1 cellular context compared by ENCODE assay signal in the genomic region with DNA sequence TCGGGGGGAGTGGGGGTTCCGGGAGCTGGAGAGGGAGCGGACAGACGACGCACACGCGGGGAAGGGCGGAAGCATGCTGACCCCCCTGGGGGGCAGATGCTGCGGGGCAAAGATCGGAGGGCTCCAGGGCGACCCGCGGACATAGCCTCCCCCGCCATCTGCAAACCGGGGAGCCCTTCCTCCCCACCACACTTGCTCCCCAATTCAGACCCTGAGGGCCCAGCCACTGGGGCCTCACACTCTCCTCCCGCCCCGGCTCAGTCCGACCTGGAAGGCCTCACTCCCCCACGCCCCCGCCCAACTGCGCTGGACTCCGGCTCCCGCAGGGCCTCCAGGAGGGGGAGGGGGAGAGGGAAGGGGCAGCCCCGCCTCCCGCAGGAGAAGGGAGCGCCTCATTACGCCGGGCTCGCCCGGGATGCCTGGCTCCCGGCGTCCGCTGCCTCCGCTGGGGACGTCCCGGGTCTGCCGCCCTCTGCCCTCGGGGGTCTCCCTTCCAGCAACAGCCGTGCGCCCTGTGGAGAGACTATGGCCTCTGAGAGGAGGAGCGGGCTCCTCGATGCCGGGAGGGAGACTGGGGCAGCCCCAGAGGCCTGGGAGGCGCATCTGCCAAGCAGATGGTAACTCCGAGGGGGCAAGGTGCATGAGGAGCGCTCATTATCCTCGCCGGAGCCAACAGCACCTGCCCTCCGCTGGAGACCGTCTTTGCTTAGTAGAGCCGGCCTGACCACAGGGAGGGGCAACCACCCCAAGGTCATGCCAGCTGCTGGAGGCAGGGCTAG.
TF ChIP-seq lines count a peak whose summit lies in the region.

No MANE protein-coding gene starts in this region.

TF ChIP-seq in IMR-90, 13 proteins besides CTCF, POLR2A, EP300 and RAD21:
- TF ChIP-seq CEBPB (IDR thresholded peaks at IDR 0.05; ENCODE audit: low read depth, low read length): no peak
- peak; percentile 93; the same call in 1 of the 2 replicates for TF ChIP-seq MAZ (IDR thresholded peaks at IDR 0.05; ENCODE audit: borderline replicate concordance, low read depth, low read length)
